29 cellular contexts compared by ENCODE assay signal in genomic region chr16:5004311-5004710, GRCh38. TPM values are rescaled to one million over a fixed set of nuclear protein-coding genes. Genes with fewer than 3 reads are reported as not detected.
"Had no signal": no experiment of that assay in that cellular context is flagged by ENCODE, and none has a peak within 500 bp of the region (broad histone marks: within the 10 kb centered on the region; RNA-seq: fewer than 3 reads in every experiment).

No MANE protein-coding gene starts in this region.

- H3K4me3 Mint-ChIP-seq: activated CD4-positive, alpha-beta memory T cell treated with anti-CD3 and anti-CD28 coated beads, Interleukin-2, amount 10 ng/mL, durations not matched to agents 7 days and 5 days; activated CD4-positive, alpha-beta T cell treated with anti-CD3 and anti-CD28 coated beads for 36 hours; activated naive CD4-positive, alpha-beta T cell treated with anti-CD3 and anti-CD28 coated beads, Interleukin-2, amount 10 ng/mL, durations not matched to agents 7 days and 5 days; activated naive CD8-positive, alpha-beta T cell treated with anti-CD3 and anti-CD28 coated beads for 36 hours; activated T-cell treated with anti-CD3 and anti-CD28 coated beads, Interleukin-2, amount 50 U/mL, for 72 hours had no signal

- H3K36me3 ChIP-seq: breast epithelium, MG63, SJCRH30, WERI-Rb-1 had no signal

- H3K9ac ChIP-seq: SK-N-SH had no signal

- H3K4me1 Mint-ChIP-seq: activated CD4-positive, alpha-beta memory T cell treated with anti-CD3 and anti-CD28 coated beads, Interleukin-2, amount 10 ng/mL, durations not matched to agents 7 days and 5 days; activated CD4-positive, alpha-beta T cell treated with anti-CD3 and anti-CD28 coated beads for 36 hours; activated naive CD4-positive, alpha-beta T cell treated with anti-CD3 and anti-CD28 coated beads, Interleukin-2, amount 10 ng/mL, durations not matched to agents 7 days and 5 days; activated naive CD8-positive, alpha-beta T cell treated with anti-CD3 and anti-CD28 coated beads for 36 hours had no signal

- H3K27me3 ChIP-seq: breast epithelium, MG63 had no signal

- DNase-seq: activated CD4-positive, alpha-beta memory T cell treated with anti-CD3 and anti-CD28 coated beads, Interleukin-2, amount 10 ng/mL, durations not matched to agents 7 days and 5 days; activated CD4-positive, alpha-beta T cell treated with anti-CD3 and anti-CD28 coated beads for 36 hours; activated CD4-positive, alpha-beta T cell treated with anti-CD3 and anti-CD28 coated beads, Interleukin-2, amount 50 U/mL, for 1 hour; activated gamma-delta T cell treated with Interleukin-2 at 50 U/mL for 16 hours; activated naive CD4-positive, alpha-beta T cell treated with anti-CD3 and anti-CD28 coated beads, Interleukin-2, amount 10 ng/mL, durations not matched to agents 7 days and 5 days; activated naive CD8-positive, alpha-beta T cell treated with anti-CD3 and anti-CD28 coated beads for 36 hours; activated T-cell treated with anti-CD3 and anti-CD28 coated beads for 4 hours; activated T-cell treated with anti-CD3 and anti-CD28 coated beads, Interleukin-2, amount 50 U/mL, for 72 hours; anterior cingulate cortex; MG63; MV-4-11; NCI-H1092 treated with DMSO at 0.1 percent for 48 hours; NCI-H1417 treated with DMSO at 0.1 percent for 48 hours; NCI-H1694 treated with DMSO at 0.1 percent for 48 hours; NCI-H2029 treated with DMSO at 0.1 percent for 48 hours; NCI-H345; NCI-H510A; NCI-H526 treated with DMSO at 0.1 percent for 48 hours; NCI-H82; SJCRH30; SK-N-SH; T-helper 1 cell; WERI-Rb-1 had no signal

- H3K9me3 ChIP-seq: breast epithelium, MG63, SJCRH30, SK-N-SH had no signal

- H3K27me3 Mint-ChIP-seq: activated CD4-positive, alpha-beta memory T cell treated with anti-CD3 and anti-CD28 coated beads, Interleukin-2, amount 10 ng/mL, durations not matched to agents 7 days and 5 days; activated CD4-positive, alpha-beta T cell treated with anti-CD3 and anti-CD28 coated beads for 36 hours had no signal

- H3K4me3 ChIP-seq: breast epithelium, MG63, SJCRH30 had no signal

- H3K4me1 ChIP-seq: breast epithelium, SJCRH30 had no signal

- H3K36me3 Mint-ChIP-seq: activated naive CD4-positive, alpha-beta T cell treated with anti-CD3 and anti-CD28 coated beads, Interleukin-2, amount 10 ng/mL, durations not matched to agents 7 days and 5 days; activated naive CD8-positive, alpha-beta T cell treated with anti-CD3 and anti-CD28 coated beads for 36 hours had no signal

- H3K9me3 Mint-ChIP-seq: activated CD4-positive, alpha-beta memory T cell treated with anti-CD3 and anti-CD28 coated beads, Interleukin-2, amount 10 ng/mL, durations not matched to agents 7 days and 5 days; activated naive CD4-positive, alpha-beta T cell treated with anti-CD3 and anti-CD28 coated beads, Interleukin-2, amount 10 ng/mL, durations not matched to agents 7 days and 5 days; activated naive CD8-positive, alpha-beta T cell treated with anti-CD3 and anti-CD28 coated beads for 36 hours; activated T-cell treated with anti-CD3 and anti-CD28 coated beads, Interleukin-2, amount 50 U/mL, for 72 hours; activated T-helper 2 cell treated with anti-CD3 and anti-CD28 coated beads, Interferon-gamma antibody, Interleukin-2, Interleukin-4, amounts not matched to agents 10 μg/mL and 5 μg/mL and 100 μg/mL, durations not matched to agents 14 hours and 24 hours and 36 hours had no signal

- H3K4me2 ChIP-seq: SK-N-SH had no signal

- H3K27ac ChIP-seq: breast epithelium, SJCRH30, WERI-Rb-1 had no signal

- ATAC-seq: activated CD4-positive, alpha-beta T cell treated with anti-CD3 and anti-CD28 coated beads for 36 hours; activated T-cell treated with anti-CD3 and anti-CD28 coated beads, Interleukin-2, amount 50 U/mL, for 72 hours had no signal

RNA-seq across cellular contexts. Expression of gene SEC14L5, which starts 46.2 kb away (rescaled TPM):
- total RNA-seq: activated CD8-positive, alpha-beta memory T cell treated with anti-CD3 and anti-CD28 coated beads for 36 hours; activated T-helper 2 cell treated with anti-CD3 and anti-CD28 coated beads, Interferon-gamma antibody, Interleukin-2, Interleukin-4, amounts not matched to agents 10 μg/mL and 5 μg/mL and 100 μg/mL, durations not matched to agents 14 hours and 24 hours and 36 hours; OCI-LY7; RPMI7951; SJCRH30; T-helper 2 cell treated with Interferon-gamma antibody and Interleukin-4, amounts not matched to agents 100 ng/mL and 5 ng/mL, for 36 hours had no signal
